In the genomic region with DNA sequence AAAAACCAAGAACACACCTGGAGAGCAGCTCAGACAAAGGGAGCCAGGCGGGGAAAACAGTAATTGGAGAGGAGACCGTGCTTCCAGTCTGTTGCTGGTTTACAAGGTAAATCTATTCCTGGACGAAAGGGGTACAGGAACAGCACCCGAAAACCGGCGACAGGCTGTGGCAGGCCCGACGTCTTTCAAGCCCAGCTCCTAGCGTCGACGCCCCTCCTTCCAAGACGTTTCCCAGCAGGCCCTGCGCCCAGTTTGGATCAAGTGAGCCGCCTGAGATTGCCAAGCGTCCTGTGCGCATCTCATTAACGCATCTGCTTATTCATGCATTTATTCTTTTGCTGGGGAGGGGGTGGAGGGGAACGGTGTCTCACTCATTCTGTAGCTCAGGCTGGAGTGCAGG, we compare ENCODE assay signal across 29 cellular contexts. TPM values are rescaled to one million over a fixed set of nuclear protein-coding genes. Genes with fewer than 3 reads are reported as not detected.
DNase-seq lines count a peak whose midpoint lies in the region; ATAC-seq, FAIRE-seq and TF ChIP-seq lines count a peak whose summit lies in the region.
"Had no signal": no experiment of that assay in that cellular context is flagged by ENCODE, and none has a peak within 500 bp of the region (broad histone marks: within the 10 kb centered on the region; RNA-seq: fewer than 3 reads in every experiment).

No MANE protein-coding gene starts in this region.

- WGBS in K562 (ENCODE audit: insufficient coverage, low coverage, missing lambda C conversion rate) = 28% methylated on average over 18 of the region's 18 CpGs
- WGBS in testis, 2 donors = 47 to 67% methylated on average over 17 to 18 of the region's 18 CpGs

- H3K9ac ChIP-seq in K562 (ENCODE audit: insufficient read depth in 1 of 2, low read depth in 2 of 2, low read length in 2 of 2) = no peak overlapping the region; a peak in 2 of 4 replicates
- H3K9ac ChIP-seq: BLaER1 treated with 17β-estradiol and CSF1 and Interleukin-3, amounts not matched to agents 10 nM and 100 nM had no signal

- no peaks in the 10 kb centered on the region for H3K36me3 Mint-ChIP-seq in CD8-positive, alpha-beta T cell
- H3K36me3 Mint-ChIP-seq: type B pancreatic cell had no signal

- intact Hi-C loops in K562 (cut with micrococcal nuclease) (no loop called here), testis (cut with DNase I; ENCODE audit: low total_unique reads) (no loop called here)
- intact Hi-C loops in CD8-positive, alpha-beta T cell (cut with DNase I, micrococcal nuclease) = no loop called here

- no TSS peak for BruUV-seq in K562 (replicated peaks; lab: Mats Ljungman, UMichigan)

- no peak overlapping the region for H3K27ac Mint-ChIP-seq in CD8-positive, alpha-beta T cell
- H3K27ac Mint-ChIP-seq: activated CD4-positive, alpha-beta T cell treated with anti-CD3 and anti-CD28 coated beads, Interleukin-2, amount 10 ng/mL, durations not matched to agents 7 days and 5 days; activated T-helper 2 cell treated with anti-CD3 and anti-CD28 coated beads, Interferon-gamma antibody, Interleukin-2, Interleukin-4, amounts not matched to agents 10 μg/mL and 5 μg/mL and 100 μg/mL, durations not matched to agents 14 hours and 24 hours and 36 hours; progenitor cell of endocrine pancreas; stimulated activated naive CD8-positive, alpha-beta T cell treated with anti-CD3 and anti-CD28 coated beads, Interleukin-15, amount 100 ng/mL, for 72 hours; type B pancreatic cell had no signal

- no peaks in the 10 kb centered on the region for H3K9me1 ChIP-seq in K562 (ENCODE audit: control insufficient read depth, insufficient read depth, low read length)

- peaks cover 25% of the 10 kb centered on the region for H3K4me1 Mint-ChIP-seq in CD8-positive, alpha-beta T cell (ENCODE audit: low read depth)

- peak overlapping the region; percentile 69; the same call in 1 of the 2 replicates for H2AFZ ChIP-seq in K562 (ENCODE audit: low read depth, low read length)

- no peak for TF ChIP-seq CTCF in K562 (IDR thresholded peaks at IDR 0.05 in 2 of 3, conservative IDR thresholded peaks at IDR 0.05 in 1 of 3; ENCODE audit: insufficient read depth in 2 of 3, low read depth in 1 of 3, low read length in 3 of 3)
- no peak for TF ChIP-seq CTCF in testis (IDR thresholded peaks at IDR 0.05)
- TF ChIP-seq CTCF in CD8-positive, alpha-beta T cell (IDR thresholded peaks at IDR 0.05) = no peak

- no peaks in the 10 kb centered on the region for H3K79me2 ChIP-seq in K562 (ENCODE audit: control insufficient read depth, insufficient read depth, low read length)

- H3K36me3 ChIP-seq in K562 (ENCODE audit: control insufficient read depth, insufficient read depth, low read length) = no peaks in the 10 kb centered on the region
- no peaks in the 10 kb centered on the region for H3K36me3 ChIP-seq in testis (ENCODE audit: low read depth, missing control alignments)
- no peaks in the 10 kb centered on the region for H3K36me3 ChIP-seq in CD8-positive, alpha-beta T cell (ENCODE audit: insufficient read depth, low read length)
- H3K36me3 ChIP-seq: BLaER1 treated with 17β-estradiol and CSF1 and Interleukin-3, amounts not matched to agents 10 nM and 100 nM; breast epithelium; left ventricle myocardium inferior had no signal

- in situ Hi-C loops in K562 (cut with MboI) = loop anchor here (5.0 to 25.0 kb wide), 2 partner anchors 117 to 552 kb away; a partner anchor contains a TSS

- H3K27ac ChIP-seq in K562 (ENCODE audit: extremely low read depth, low read depth, low read length) = no peak overlapping the region
- no peak overlapping the region for H3K27ac ChIP-seq in testis
- H3K27ac ChIP-seq in CD8-positive, alpha-beta T cell (ENCODE audit: low read depth, low read length) = no peak overlapping the region
- H3K27ac ChIP-seq: BLaER1 treated with 17β-estradiol and CSF1 and Interleukin-3, amounts not matched to agents 10 nM and 100 nM; breast epithelium; HL-60; left ventricle myocardium inferior had no signal

- H3K4me3 ChIP-seq in K562 (no peak overlapping the region), testis (peak overlapping the region in 1 of 2 donors; percentile 7)
- H3K4me3 ChIP-seq in CD8-positive, alpha-beta T cell (ENCODE audit: low read depth, low read length) = no peak overlapping the region
- H3K4me3 ChIP-seq: BLaER1 treated with 17β-estradiol and CSF1 and Interleukin-3, amounts not matched to agents 10 nM and 100 nM; breast epithelium; left ventricle myocardium inferior had no signal

- TF ChIP-seq POLR2A in K562 (conservative IDR thresholded peaks at IDR 0.05) (no peak), testis (IDR thresholded peaks at IDR 0.05) (no peak)

- no peak overlapping the region for H3K4me3 Mint-ChIP-seq in CD8-positive, alpha-beta T cell
- H3K4me3 Mint-ChIP-seq: type B pancreatic cell had no signal

- H3K4me1 ChIP-seq in K562 (replicated peaks in 1 of 2; ENCODE audit: control insufficient read depth in 2 of 2, insufficient read depth in 2 of 2, low read length in 2 of 2) (peaks cover 0 to 13% of the 10 kb centered on the region in 2 experiments; a peak in 2 of 5 replicates), testis (peaks cover 5% of the 10 kb centered on the region)
- H3K4me1 ChIP-seq in CD8-positive, alpha-beta T cell (ENCODE audit: insufficient read depth, low read length) = peaks cover 23% of the 10 kb centered on the region
- H3K4me1 ChIP-seq: breast epithelium had no signal

- no peak for TF ChIP-seq EP300 in K562 (IDR thresholded peaks at IDR 0.05; ENCODE audit: low read length)

- H3K27me3 ChIP-seq in K562 (ENCODE audit: control insufficient read depth in 2 of 2, insufficient read depth in 2 of 2, low read length in 2 of 2) (peaks cover 0 to 11% of the 10 kb centered on the region in 2 experiments; a peak in 2 of 5 replicates), testis (no peaks in the 10 kb centered on the region)
- H3K27me3 ChIP-seq in CD8-positive, alpha-beta T cell (ENCODE audit: insufficient read depth, low read length) = no peaks in the 10 kb centered on the region

- no peaks in the 10 kb centered on the region for H3K9me3 ChIP-seq in K562 (replicated peaks; ENCODE audit: control insufficient read depth, insufficient read depth, low read depth, low read length)
- H3K9me3 ChIP-seq in testis = no peaks in the 10 kb centered on the region
- H3K9me3 ChIP-seq in CD8-positive, alpha-beta T cell (ENCODE audit: low read length) = no peaks in the 10 kb centered on the region
- H3K9me3 ChIP-seq: breast epithelium, left ventricle myocardium inferior had no signal

- POLR2A ChIA-PET in K562 (lab: Yijun Ruan, JAX) = interaction anchor here (0.8 kb wide), 1 partner anchor 14 kb away, joined by 3 read pairs; no protein-coding TSS in a partner anchor
- POLR2A ChIA-PET in CD8-positive, alpha-beta T cell (lab: Charles Lee) = no interaction called here

- H3K27me3 Mint-ChIP-seq in CD8-positive, alpha-beta T cell (ENCODE audit: low read depth) = peaks cover 9% of the 10 kb centered on the region
- H3K27me3 Mint-ChIP-seq: progenitor cell of endocrine pancreas had no signal

- TF ChIP-seq RAD21 in K562 (CRISPR knock-in tag; conservative IDR thresholded peaks at IDR 0.05 in 1 of 2, IDR thresholded peaks at IDR 0.05 in 1 of 2) = no peak

- no peaks in the 10 kb centered on the region for H3K9me3 Mint-ChIP-seq in CD8-positive, alpha-beta T cell
- H3K9me3 Mint-ChIP-seq: activated T-helper 2 cell treated with anti-CD3 and anti-CD28 coated beads, Interferon-gamma antibody, Interleukin-2, Interleukin-4, amounts not matched to agents 10 μg/mL and 5 μg/mL and 100 μg/mL, durations not matched to agents 14 hours and 24 hours and 36 hours; stimulated activated naive CD8-positive, alpha-beta T cell treated with anti-CD3 and anti-CD28 coated beads, Interleukin-15, amount 100 ng/mL, for 72 hours had no signal

- FAIRE-seq in K562 (lab: Jason Lieb, UNC) = no peak
- FAIRE-seq: endothelial cell of umbilical vein, frontal cortex, small intestine had no signal

- DNase-seq in NCI-H345 (lab: John Stamatoyannopoulos, UW) (peak; percentile 76), NCI-H345 treated with DMSO at 0.1 percent for 48 hours (lab: John Stamatoyannopoulos, UW; ENCODE audit: unreplicated experiment) (no peak), NCI-H2029 treated with DMSO at 0.1 percent for 48 hours (lab: John Stamatoyannopoulos, UW) (peak; percentile 91), K562 (ENCODE audit: extremely low read depth in 1 of 4, low spot score in 3 of 4) (no peak), testis (peak; percentile 60), mucosa of gallbladder (ENCODE audit: low spot score) (no peak), COLO829 (ENCODE audit: low spot score) (no peak)
- DNase-seq in CD8-positive, alpha-beta T cell = no peak
- DNase-seq: activated CD4-positive, alpha-beta T cell treated with anti-CD3 and anti-CD28 coated beads, Interleukin-2, amount 10 ng/mL, durations not matched to agents 7 days and 5 days; DND-41; HCEC 1CT; left ventricle myocardium inferior; MM.1S; NCI-H446; SHP77; small intestine; stimulated activated CD4-positive, alpha-beta T cell treated with anti-CD3 and anti-CD28 coated beads, Interleukin-2, amount 100 ng/mL, for 48 hours; stimulated activated naive CD8-positive, alpha-beta T cell treated with anti-CD3 and anti-CD28 coated beads, Interleukin-15, amount 100 ng/mL, for 72 hours had no signal

- H4K20me1 ChIP-seq in K562 (replicated peaks; ENCODE audit: control insufficient read depth, insufficient read depth, low read length) = no peaks in the 10 kb centered on the region
- H4K20me1 ChIP-seq: BLaER1 treated with 17β-estradiol and CSF1 and Interleukin-3, amounts not matched to agents 10 nM and 100 nM had no signal

- no peak overlapping the region; the same call in 1 of the 2 replicates for H3K4me2 ChIP-seq in K562 (ENCODE audit: insufficient read depth, low read length)

- peak; percentile 62 for ATAC-seq in K562
- no peak for ATAC-seq in CD8-positive, alpha-beta T cell
- ATAC-seq: stimulated activated naive CD8-positive, alpha-beta T cell treated with anti-CD3 and anti-CD28 coated beads, Interleukin-15, amount 100 ng/mL, for 72 hours had no signal

- CTCF ChIA-PET in K562 (lab: Yijun Ruan, JAX; ENCODE audit: low intra/inter-chr PET ratio) = no interaction called here
- CTCF ChIA-PET in CD8-positive, alpha-beta T cell (lab: Charles Lee) = no interaction called here

RNA-seq across cellular contexts. Expression of a gene that starts 1.4 kb away (rescaled TPM):
- total RNA-seq in K562 (2011; cell fraction: chromatin; rRNA removed; ENCODE audit: low replicate concordance) = 0.69 and 1.3 TPM in 2 replicates
- total RNA-seq in K562 (2011; cell fraction: nucleolus; rRNA removed) = 0.26 TPM in 1 of 2 replicates, not detected in the other
- total RNA-seq in K562 (2011; cell fraction: nucleoplasm; rRNA removed) = 0.29 TPM in 1 of 2 replicates, not detected in the other
- total RNA-seq in K562 (2014; rRNA removed) = 0.49 and 1.00 TPM in 2 replicates
- total RNA-seq in K562 (2014; rRNA removed; fragmentation: Illumina TruSeq; extraction: Trizol) = 1.2 and 1.4 TPM in 2 replicates
- total RNA-seq in K562 (2015; rRNA removed; fragmentation: Illumina TruSeq; extraction: Trizol) = 1.0 and 1.2 TPM in 2 replicates
- total RNA-seq in K562 (2021) = 0.40 and 0.98 TPM in 2 replicates
- polyA plus RNA-seq in K562 (2011; rRNA removed) = 0.51 and 0.84 TPM in 2 replicates
- polyA plus RNA-seq in K562 (2011; cell fraction: cytosol; rRNA removed) = 0.27 and 0.57 TPM in 2 replicates
- 0.14 and 0.55 TPM in 2 replicates for polyA plus RNA-seq in K562 (2011; cell fraction: nucleus; rRNA removed)
- polyA plus RNA-seq in K562 (2012) = 1.7 and 4.0 TPM in 2 replicates
- polyA plus RNA-seq in K562 (2014; fragmentation: Illumina TruSeq; extraction: Trizol) = 0.96 and 1.2 TPM in 2 replicates
- 1 to 10 TPM; 3.2 to 4.8 TPM for polyA plus RNA-seq in K562 (2014; fragmentation: Nextera tagmentation; extraction: Ambion mirVana)
- 1.7 and 2.6 TPM in 2 replicates for polyA plus RNA-seq in K562 (2014; rRNA removed)
- 0.15 and 0.39 TPM in 2 replicates for polyA minus RNA-seq in K562 (2011; rRNA and poly(A)+ RNA removed)
- not detected in 2 replicates for polyA minus RNA-seq in K562 (2011; cell fraction: cytosol; rRNA and poly(A)+ RNA removed)
- polyA minus RNA-seq in K562 (2011; cell fraction: nucleus; rRNA and poly(A)+ RNA removed) = 0.11 and 0.13 TPM in 2 replicates
- 10 to 100 TPM in 1 of 2 donors, 1 to 10 TPM in 1; 4.2 to 13.1 TPM for total RNA-seq in testis
- 21.8 TPM for polyA plus RNA-seq in testis (ENCODE audit: insufficient read depth, low read depth, low replicate concordance)
- 0.52 TPM for total RNA-seq in mucosa of gallbladder
- not detected for total RNA-seq in CD8-positive, alpha-beta T cell
- total RNA-seq: A172; activated CD4-positive, alpha-beta T cell treated with anti-CD3 and anti-CD28 coated beads, Interleukin-2, amount 10 ng/mL, durations not matched to agents 7 days and 5 days; activated T-helper 2 cell treated with anti-CD3 and anti-CD28 coated beads, Interferon-gamma antibody, Interleukin-2, Interleukin-4, amounts not matched to agents 10 μg/mL and 5 μg/mL and 100 μg/mL, durations not matched to agents 14 hours and 24 hours and 36 hours; breast epithelium; endothelial cell of umbilical vein; left ventricle myocardium inferior; OCI-LY7 had no signal
- polyA plus RNA-seq: neural cell, small intestine had no signal

RNA-seq across cellular contexts. Expression of a gene that starts 15.0 kb away (rescaled TPM):
- total RNA-seq in K562 (2011; cell fraction: chromatin; rRNA removed; ENCODE audit: low replicate concordance) = 187 and 428 TPM in 2 replicates
- 80.2 and 98.4 TPM in 2 replicates for total RNA-seq in K562 (2011; cell fraction: nucleolus; rRNA removed)
- 152 and 159 TPM in 2 replicates for total RNA-seq in K562 (2011; cell fraction: nucleoplasm; rRNA removed)
- total RNA-seq in K562 (2014; rRNA removed) (74.7 and 81.5 TPM in 2 replicates), K562 (2014; rRNA removed; fragmentation: Illumina TruSeq; extraction: Trizol) (123 and 136 TPM in 2 replicates), K562 (2015; rRNA removed; fragmentation: Illumina TruSeq; extraction: Trizol) (89.5 and 102 TPM in 2 replicates), K562 (2021) (141 and 144 TPM in 2 replicates), testis (10 to 100 TPM; 43.5 to 46.8 TPM), mucosa of gallbladder (32.8 TPM)
- polyA plus RNA-seq in K562 (2011; rRNA removed) (192 TPM in 2 replicates), K562 (2014; fragmentation: Illumina TruSeq; extraction: Trizol) (120 and 159 TPM in 2 replicates), K562 (2014; fragmentation: Nextera tagmentation; extraction: Ambion mirVana) (10 to 100 TPM; 26.2 to 35.8 TPM), K562 (2014; rRNA removed) (90.8 and 91.8 TPM in 2 replicates), testis (ENCODE audit: insufficient read depth, low read depth, low replicate concordance) (47.5 TPM)
- polyA plus RNA-seq in K562 (2011; cell fraction: cytosol; rRNA removed) = 29.9 and 68.5 TPM in 2 replicates
- 105 and 267 TPM in 2 replicates for polyA plus RNA-seq in K562 (2011; cell fraction: nucleus; rRNA removed)
- polyA plus RNA-seq in K562 (2012) = 63.2 and 128 TPM in 2 replicates
- polyA minus RNA-seq in K562 (2011; rRNA and poly(A)+ RNA removed) = 159 and 207 TPM in 2 replicates
- polyA minus RNA-seq in K562 (2011; cell fraction: cytosol; rRNA and poly(A)+ RNA removed) = 66.8 and 87.7 TPM in 2 replicates
- 61.0 and 145 TPM in 2 replicates for polyA minus RNA-seq in K562 (2011; cell fraction: nucleus; rRNA and poly(A)+ RNA removed)
- total RNA-seq in CD8-positive, alpha-beta T cell = 10 to 100 TPM; 37.9 to 39.5 TPM

Comparison
In these comparisons a context has a peak if more than half of its experiments do, and no peak if none do; other contexts are left out.
1. DNase-seq: peak in NCI-H345 (single experiment), NCI-H2029 treated with DMSO at 0.1 percent for 48 hours (single experiment) and testis (single experiment); none in NCI-H345 treated with DMSO at 0.1 percent for 48 hours (single experiment), K562 (0 of 4), mucosa of gallbladder (single experiment), COLO829 (single experiment) and CD8-positive, alpha-beta T cell (0 of 7).